Comparison of ENCODE assay signal across 21 cellular contexts in the genomic region with DNA sequence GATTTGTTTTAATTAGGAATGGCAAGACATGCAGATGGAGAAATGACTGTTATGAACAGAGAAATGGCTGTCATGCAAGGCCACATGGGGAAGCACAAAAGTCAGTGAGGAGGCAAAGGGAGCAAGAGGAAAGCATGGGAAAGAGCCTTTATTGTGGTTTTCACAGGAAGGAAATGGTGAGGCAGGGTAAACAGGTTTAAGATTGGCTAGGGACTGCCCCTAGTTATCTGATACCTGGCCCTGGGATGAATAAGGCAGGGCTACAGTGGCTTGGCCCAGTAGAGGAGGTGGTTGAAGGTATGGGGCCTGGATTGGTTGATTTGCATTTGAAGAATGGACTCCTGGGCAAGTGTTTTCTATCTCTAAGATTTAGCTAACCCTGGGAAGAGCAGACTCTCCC.
A peak's percentile ranks its signal among the peaks of the same experiment; 100 is the strongest.
DNase-seq lines count a peak whose midpoint lies in the region; ATAC-seq and TF ChIP-seq lines count a peak whose summit lies in the region.
"Had no signal": no experiment of that assay in that cellular context is flagged by ENCODE, and none has a peak within 500 bp of the region (broad histone marks: within the 10 kb centered on the region; RNA-seq: fewer than 3 reads in every experiment).

No MANE protein-coding gene starts in this region.

- H3K36me3 Mint-ChIP-seq in WTC11: peaks cover 9% of the 10 kb centered on the region; the same call in 1 of the 2 replicates
- H3K36me3 Mint-ChIP-seq: CD14-positive monocyte had no signal

- H3K27me3 ChIP-seq in HUES48 (ENCODE audit: control insufficient read depth, insufficient read depth, low read length): no peaks in the 10 kb centered on the region
- H3K27me3 ChIP-seq in H7 (ENCODE audit: control insufficient read depth, insufficient read depth, low read length): no peaks in the 10 kb centered on the region
- H3K27me3 ChIP-seq: Peyer's patch, SJSA1 had no signal

- CTCF ChIA-PET in WTC11 (lab: Charles Lee): no interaction called here

- peak overlapping the region; percentile 13; the same call in 1 of the 2 replicates for H3K27ac Mint-ChIP-seq in WTC11
- H3K27ac Mint-ChIP-seq: B cell, CD14-positive monocyte had no signal

- TF ChIP-seq CTCF in WTC11 (IDR thresholded peaks at IDR 0.05): no peak

- peak; percentile 93 for ATAC-seq in WTC11
- ATAC-seq in HG02852 (IDR thresholded peaks at IDR 0.05; ENCODE audit: unreplicated experiment): no peak
- ATAC-seq in GM21825 (IDR thresholded peaks at IDR 0.05; ENCODE audit: unreplicated experiment): no peak
- ATAC-seq: A549 had no signal

- peaks cover 36% of the 10 kb centered on the region for H3K4me1 Mint-ChIP-seq in WTC11

- H3K4me3 ChIP-seq in HUES48 (ENCODE audit: low read depth, low read length) (no peak overlapping the region), H7 (ENCODE audit: insufficient read depth, low read depth, low read length) (no peak overlapping the region)
- H3K4me3 ChIP-seq: A549, Peyer's patch, SJSA1 had no signal

- no peak overlapping the region for H3K9ac ChIP-seq in HUES48 (ENCODE audit: low read depth, low read length)

- peak overlapping the region; percentile 39 for H3K27ac ChIP-seq in HUES48 (ENCODE audit: low read depth, low read length)
- H3K27ac ChIP-seq: A549, Peyer's patch, SJSA1 had no signal

- H3K4me3 Mint-ChIP-seq in WTC11: no peak overlapping the region
- H3K4me3 Mint-ChIP-seq: B cell, CD14-positive monocyte had no signal

- H3K9me3 Mint-ChIP-seq in WTC11: peaks cover 14% of the 10 kb centered on the region

- POLR2A ChIA-PET in WTC11 (lab: Charles Lee): no interaction called here

- DNase-seq in ELF-1 (ENCODE audit: low read depth, low spot score): peak; percentile 11
- DNase-seq in WTC11 (ENCODE audit: low spot score): no peak
- DNase-seq in iPS-NIHi11 (ENCODE audit: low spot score): peak; percentile 14
- DNase-seq in SKM-1 (lab: John Stamatoyannopoulos, UW; ENCODE audit: unreplicated experiment): no peak
- no peak for DNase-seq in H7
- DNase-seq: DMS79, GOT3, KBM-7, NCI-H1092 treated with DMSO at 0.1 percent for 48 hours, NCI-H1436 treated with DMSO at 0.1 percent for 48 hours, NCI-H1930, NCI-H524 treated with DMSO at 0.1 percent for 48 hours, NCI-H82, Peyer's patch had no signal

- no peaks in the 10 kb centered on the region for H3K9me3 ChIP-seq in HUES48 (ENCODE audit: control insufficient read depth, insufficient read depth, low read length)
- H3K9me3 ChIP-seq: A549, Peyer's patch, SJSA1 had no signal

- H3K4me1 ChIP-seq in HUES48 (ENCODE audit: control insufficient read depth, insufficient read depth, low read length): peaks cover 20% of the 10 kb centered on the region
- H3K4me1 ChIP-seq: A549, Peyer's patch, SJSA1 had no signal

- H3K27me3 Mint-ChIP-seq in WTC11 (ENCODE audit: low read depth): no peaks in the 10 kb centered on the region
- H3K27me3 Mint-ChIP-seq: B cell had no signal

- H3K36me3 ChIP-seq in HUES48 (ENCODE audit: control insufficient read depth, insufficient read depth, low read length) (no peaks in the 10 kb centered on the region), H7 (replicated peaks; ENCODE audit: control insufficient read depth, insufficient read depth, low read length) (no peaks in the 10 kb centered on the region)
- H3K36me3 ChIP-seq: Peyer's patch, SJSA1 had no signal

TF ChIP-seq in WTC11, 78 proteins besides CTCF, POLR2A, EP300 and RAD21:
- TF ChIP-seq GTF2I (CRISPR knock-in tag; conservative IDR thresholded peaks at IDR 0.05) (no peak), OVOL2 (CRISPR knock-in tag; IDR thresholded peaks at IDR 0.05; ENCODE audit: borderline replicate concordance) (no peak)

Comparison
In these comparisons a context has a peak if more than half of its experiments do, and no peak if none do; other contexts are left out.
1. DNase-seq: peak in ELF-1 (single experiment) and iPS-NIHi11 (single experiment); none in WTC11 (single experiment), SKM-1 (single experiment) and H7 (single experiment).